Comparison of ENCODE assay signal across 17 cellular contexts in genomic region chr4:110364911-110365520, GRCh38.
DNase-seq lines count a peak whose midpoint lies in the region; ATAC-seq and TF ChIP-seq lines count a peak whose summit lies in the region.
"Had no signal": no experiment of that assay in that cellular context is flagged by ENCODE, and none has a peak within 500 bp of the region (broad histone marks: within the 10 kb centered on the region; RNA-seq: fewer than 3 reads in every experiment).

No MANE protein-coding gene starts in this region.

- H3K4me3 Mint-ChIP-seq in glutamatergic neuron (ENCODE audit: unreplicated experiment) (no peak overlapping the region), nephron (peak overlapping the region; percentile 9 to 23 (median 19))
- H3K4me3 Mint-ChIP-seq in activated CD8-positive, alpha-beta T cell treated with anti-CD3 and anti-CD28 coated beads, Interleukin-2, amount 10 ng/mL, durations not matched to agents 7 days and 5 days = no peak overlapping the region
- H3K4me3 Mint-ChIP-seq: activated CD4-positive, alpha-beta T cell treated with anti-CD3 and anti-CD28 coated beads, Interleukin-2, amount 10 ng/mL, durations not matched to agents 24 days and 14 days; B cell; stimulated activated naive CD8-positive, alpha-beta T cell treated with anti-CD3 and anti-CD28 coated beads, Interleukin-15, amount 100 ng/mL, for 72 hours had no signal

- H3K9me3 Mint-ChIP-seq in glutamatergic neuron (ENCODE audit: unreplicated experiment) = no peaks in the 10 kb centered on the region
- no peaks in the 10 kb centered on the region for H3K9me3 Mint-ChIP-seq in nephron
- no peaks in the 10 kb centered on the region for H3K9me3 Mint-ChIP-seq in activated CD8-positive, alpha-beta T cell treated with anti-CD3 and anti-CD28 coated beads, Interleukin-2, amount 10 ng/mL, durations not matched to agents 7 days and 5 days (ENCODE audit: insufficient read depth)
- H3K9me3 Mint-ChIP-seq: activated CD4-positive, alpha-beta T cell treated with anti-CD3 and anti-CD28 coated beads, Interleukin-2, amount 10 ng/mL, durations not matched to agents 24 days and 14 days; stimulated activated naive CD8-positive, alpha-beta T cell treated with anti-CD3 and anti-CD28 coated beads, Interleukin-15, amount 100 ng/mL, for 72 hours had no signal

- DNase-seq in astrocyte of the spinal cord (ENCODE audit: low read depth, low spot score) (peak; percentile 74), glutamatergic neuron (no peak), stromal cell of bone marrow (ENCODE audit: low read depth) (peak; percentile 13), NCI-H2171 treated with DMSO at 0.1 percent for 48 hours (lab: John Stamatoyannopoulos, UW) (no peak), NCI-H1417 (lab: John Stamatoyannopoulos, UW) (no peak)
- DNase-seq in activated CD8-positive, alpha-beta T cell treated with anti-CD3 and anti-CD28 coated beads, Interleukin-2, amount 10 ng/mL, durations not matched to agents 7 days and 5 days = no peak
- DNase-seq: activated CD4-positive, alpha-beta T cell treated with anti-CD3 and anti-CD28 coated beads, Interleukin-2, amount 10 ng/mL, durations not matched to agents 24 days and 14 days; activated naive CD4-positive, alpha-beta T cell; dermis blood vessel endothelial cell; GF-D8; NCI-H1105 treated with DMSO at 0.1 percent for 48 hours; NCI-H2107; NCI-H526; stimulated activated CD4-positive, alpha-beta T cell treated with anti-CD3 and anti-CD28 coated beads, Interleukin-2, amount 100 ng/mL, for 24 hours; stimulated activated naive CD8-positive, alpha-beta T cell treated with anti-CD3 and anti-CD28 coated beads, Interleukin-15, amount 100 ng/mL, for 72 hours had no signal

- POLR2A ChIA-PET in activated CD8-positive, alpha-beta T cell treated with anti-CD3 and anti-CD28 coated beads, Interleukin-2, amount 10 ng/mL, durations not matched to agents 7 days and 5 days (lab: Charles Lee) = no interaction called here

- CTCF ChIA-PET in activated CD8-positive, alpha-beta T cell treated with anti-CD3 and anti-CD28 coated beads, Interleukin-2, amount 10 ng/mL, durations not matched to agents 7 days and 5 days (lab: Charles Lee) = no interaction called here

- in situ Hi-C loops in astrocyte of the spinal cord (cut with HindIII; ENCODE audit: low sequenced_read_pairs) = no loop called here

- H3K27ac Mint-ChIP-seq in glutamatergic neuron (ENCODE audit: unreplicated experiment) (peak overlapping the region; percentile 65), nephron (peak overlapping the region; percentile 82 to 96 (median 90))
- H3K27ac Mint-ChIP-seq in activated CD8-positive, alpha-beta T cell treated with anti-CD3 and anti-CD28 coated beads, Interleukin-2, amount 10 ng/mL, durations not matched to agents 7 days and 5 days = no peak overlapping the region
- H3K27ac Mint-ChIP-seq: activated CD4-positive, alpha-beta T cell treated with anti-CD3 and anti-CD28 coated beads, Interleukin-2, amount 10 ng/mL, durations not matched to agents 24 days and 14 days; B cell; stimulated activated naive CD8-positive, alpha-beta T cell treated with anti-CD3 and anti-CD28 coated beads, Interleukin-15, amount 100 ng/mL, for 72 hours had no signal

- H3K27me3 Mint-ChIP-seq in glutamatergic neuron (ENCODE audit: unreplicated experiment) (no peaks in the 10 kb centered on the region), nephron (ENCODE audit: low read depth) (no peaks in the 10 kb centered on the region)
- H3K27me3 Mint-ChIP-seq in activated CD8-positive, alpha-beta T cell treated with anti-CD3 and anti-CD28 coated beads, Interleukin-2, amount 10 ng/mL, durations not matched to agents 7 days and 5 days (ENCODE audit: low read depth) = peaks cover 3% of the 10 kb centered on the region

- ATAC-seq in activated CD8-positive, alpha-beta T cell treated with anti-CD3 and anti-CD28 coated beads, Interleukin-2, amount 10 ng/mL, durations not matched to agents 7 days and 5 days = no peak
- ATAC-seq: stimulated activated naive CD8-positive, alpha-beta T cell treated with anti-CD3 and anti-CD28 coated beads, Interleukin-15, amount 100 ng/mL, for 72 hours had no signal

- H3K4me3 ChIP-seq in astrocyte of the spinal cord (ENCODE audit: low read depth, low read length) = no peak overlapping the region

- no peak for TF ChIP-seq CTCF in astrocyte of the spinal cord (IDR thresholded peaks at IDR 0.05; ENCODE audit: low read depth, low read length)
- no peak for TF ChIP-seq CTCF in glutamatergic neuron (IDR thresholded peaks at IDR 0.05; ENCODE audit: partially characterized antibody, unreplicated experiment)
- no peak for TF ChIP-seq CTCF in nephron (IDR thresholded peaks at IDR 0.05; ENCODE audit: unreplicated experiment in 3 of 3)

- H3K4me1 Mint-ChIP-seq in glutamatergic neuron (ENCODE audit: low read depth, unreplicated experiment) (peaks cover 11% of the 10 kb centered on the region), nephron (peaks cover 21% of the 10 kb centered on the region)
- H3K4me1 Mint-ChIP-seq in activated CD8-positive, alpha-beta T cell treated with anti-CD3 and anti-CD28 coated beads, Interleukin-2, amount 10 ng/mL, durations not matched to agents 7 days and 5 days (ENCODE audit: low read depth) = peaks cover 4% of the 10 kb centered on the region
- H3K4me1 Mint-ChIP-seq: activated CD4-positive, alpha-beta T cell treated with anti-CD3 and anti-CD28 coated beads, Interleukin-2, amount 10 ng/mL, durations not matched to agents 24 days and 14 days; B cell; stimulated activated naive CD8-positive, alpha-beta T cell treated with anti-CD3 and anti-CD28 coated beads, Interleukin-15, amount 100 ng/mL, for 72 hours had no signal

- H3K36me3 Mint-ChIP-seq in glutamatergic neuron (ENCODE audit: unreplicated experiment) = no peaks in the 10 kb centered on the region
- no peaks in the 10 kb centered on the region for H3K36me3 Mint-ChIP-seq in nephron (ENCODE audit: low read depth)
- H3K36me3 Mint-ChIP-seq in activated CD8-positive, alpha-beta T cell treated with anti-CD3 and anti-CD28 coated beads, Interleukin-2, amount 10 ng/mL, durations not matched to agents 7 days and 5 days (ENCODE audit: low read depth) = no peaks in the 10 kb centered on the region

Comparison
In these comparisons a context has a peak if more than half of its experiments do, and no peak if none do; other contexts are left out.
1. DNase-seq: peak in astrocyte of the spinal cord (single experiment) and stromal cell of bone marrow (single experiment); none in glutamatergic neuron (single experiment), NCI-H2171 treated with DMSO at 0.1 percent for 48 hours (single experiment), NCI-H1417 (0 of 3) and activated CD8-positive, alpha-beta T cell treated with anti-CD3 and anti-CD28 coated beads, Interleukin-2, amount 10 ng/mL, durations not matched to agents 7 days and 5 days (single experiment).
2. H3K4me3 Mint-ChIP-seq: peak in nephron (3 of 3); none in glutamatergic neuron (single experiment) and activated CD8-positive, alpha-beta T cell treated with anti-CD3 and anti-CD28 coated beads, Interleukin-2, amount 10 ng/mL, durations not matched to agents 7 days and 5 days (single experiment).